14 cellular contexts compared by ENCODE assay signal in the genomic region with DNA sequence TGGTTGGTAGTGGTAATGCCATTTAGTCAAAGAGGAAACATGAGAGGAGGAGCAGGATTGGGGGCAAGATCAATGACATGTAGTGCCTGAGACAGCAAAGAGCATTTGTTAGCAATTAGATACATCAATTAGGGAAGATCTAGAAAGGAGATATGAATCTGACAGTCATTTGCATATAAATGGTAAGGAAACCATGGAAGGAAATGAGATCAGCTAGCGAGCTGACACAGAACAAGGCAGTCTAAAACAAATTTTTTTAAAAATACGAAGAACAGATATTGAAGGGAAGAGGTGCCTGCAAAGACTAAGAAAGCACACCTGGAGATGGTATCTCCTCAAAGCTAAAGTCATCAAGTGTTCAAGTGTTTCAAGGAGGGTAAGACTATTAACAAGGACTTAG. TPM values are rescaled to one million over a fixed set of nuclear protein-coding genes. Genes with fewer than 3 reads are reported as not detected.
DNase-seq lines count a peak whose midpoint lies in the region; ATAC-seq, FAIRE-seq and TF ChIP-seq lines count a peak whose summit lies in the region.
"Had no signal": no experiment of that assay in that cellular context is flagged by ENCODE, and none has a peak within 500 bp of the region (broad histone marks: within the 10 kb centered on the region; RNA-seq: fewer than 3 reads in every experiment).

No MANE protein-coding gene starts in this region.

- H3K27me3 ChIP-seq in OCI-LY3 (ENCODE audit: low read depth, low read length), result no peaks in the 10 kb centered on the region
- no peaks in the 10 kb centered on the region for H3K27me3 ChIP-seq in neural progenitor cell
- no peaks in the 10 kb centered on the region for H3K27me3 ChIP-seq in small intestine (ENCODE audit: control insufficient read depth in 2 of 2, insufficient read depth in 2 of 2, low read length in 2 of 2)
- H3K27me3 ChIP-seq: brain microvascular endothelial cell had no signal

- H3K36me3 ChIP-seq in OCI-LY3 (replicated peaks; ENCODE audit: low read depth, low read length) (peaks cover 82% of the 10 kb centered on the region), neural progenitor cell (peaks cover 9% of the 10 kb centered on the region), small intestine (ENCODE audit: control insufficient read depth in 2 of 2, insufficient read depth in 2 of 2, low read length in 2 of 2) (peaks cover 5 to 9% of the 10 kb centered on the region in 2 donors)

- no peaks in the 10 kb centered on the region for H3K9me3 Mint-ChIP-seq in activated CD4-positive, alpha-beta T cell treated with anti-CD3 and anti-CD28 coated beads for 36 hours (ENCODE audit: low read depth)
- no peaks in the 10 kb centered on the region for H3K9me3 Mint-ChIP-seq in neural progenitor cell

- H3K4me1 Mint-ChIP-seq in activated CD4-positive, alpha-beta T cell treated with anti-CD3 and anti-CD28 coated beads for 36 hours, result peaks cover 41% of the 10 kb centered on the region
- peaks cover 36% of the 10 kb centered on the region for H3K4me1 Mint-ChIP-seq in neural progenitor cell

- no peaks in the 10 kb centered on the region for H3K9me3 ChIP-seq in OCI-LY3 (ENCODE audit: insufficient read depth, low read length)
- no peaks in the 10 kb centered on the region for H3K9me3 ChIP-seq in neural progenitor cell (ENCODE audit: low read depth)
- H3K9me3 ChIP-seq in small intestine (ENCODE audit: control insufficient read depth, low read depth), result no peaks in the 10 kb centered on the region

- no peaks in the 10 kb centered on the region for H3K27me3 Mint-ChIP-seq in activated CD4-positive, alpha-beta T cell treated with anti-CD3 and anti-CD28 coated beads for 36 hours
- peaks cover 4% of the 10 kb centered on the region for H3K27me3 Mint-ChIP-seq in neural progenitor cell (ENCODE audit: insufficient read depth, low read depth)

- H3K9ac ChIP-seq in OCI-LY3 (ENCODE audit: low read length) (peak overlapping the region; percentile 36), neural progenitor cell (no peak overlapping the region)

- 67 to 83% (median 72%) methylated on average over 2 of the region's 2 CpGs for WGBS in small intestine, 3 donors

- ATAC-seq in activated CD4-positive, alpha-beta T cell treated with anti-CD3 and anti-CD28 coated beads for 36 hours, result no peak
- ATAC-seq: stimulated activated effector memory CD8-positive, alpha-beta T cell treated with anti-CD3 and anti-CD28 coated beads, Interleukin-12 subunit alpha, Interleukin-12 subunit beta, amount 100 ng/mL, for 72 hours had no signal

- peak overlapping the region; percentile 88 for H3K27ac ChIP-seq in OCI-LY3 (ENCODE audit: low read length)
- H3K27ac ChIP-seq in neural progenitor cell, result no peak overlapping the region
- no peak overlapping the region for H3K27ac ChIP-seq in small intestine (ENCODE audit: low read depth in 1 of 2, low read length in 1 of 2)
- H3K27ac ChIP-seq: brain microvascular endothelial cell had no signal

- H3K36me3 Mint-ChIP-seq in activated CD4-positive, alpha-beta T cell treated with anti-CD3 and anti-CD28 coated beads for 36 hours (ENCODE audit: low read depth), result peaks cover 60% of the 10 kb centered on the region
- peaks cover 26% of the 10 kb centered on the region for H3K36me3 Mint-ChIP-seq in neural progenitor cell
- H3K36me3 Mint-ChIP-seq: stimulated activated effector memory CD8-positive, alpha-beta T cell treated with anti-CD3 and anti-CD28 coated beads, Interleukin-12 subunit alpha, Interleukin-12 subunit beta, amount 100 ng/mL, for 72 hours had no signal

- CTCF ChIA-PET in activated CD4-positive, alpha-beta T cell treated with anti-CD3 and anti-CD28 coated beads for 36 hours (lab: Charles Lee), result interaction anchor here (0.6 to 1.5 kb wide), 4 partner anchors 30 to 137 kb away, joined by 3 to 7 read pairs (median 3); no protein-coding TSS in a partner anchor

- TF ChIP-seq CTCF in OCI-LY3 (IDR thresholded peaks at IDR 0.05; ENCODE audit: low read depth, low read length), result no peak
- TF ChIP-seq CTCF in neural progenitor cell (IDR thresholded peaks at IDR 0.05), result no peak

- peaks cover 32% of the 10 kb centered on the region for H3K4me1 ChIP-seq in OCI-LY3 (ENCODE audit: low read length)
- H3K4me1 ChIP-seq in neural progenitor cell, result peaks cover 30% of the 10 kb centered on the region
- H3K4me1 ChIP-seq in small intestine (ENCODE audit: control insufficient read depth in 2 of 2, insufficient read depth in 1 of 2, low read depth in 1 of 2, low read length in 1 of 2), result peaks cover 6 to 13% of the 10 kb centered on the region in 2 donors

- H3K4me2 ChIP-seq in OCI-LY3 (ENCODE audit: low read length) (peak overlapping the region; percentile 83), neural progenitor cell (peak overlapping the region; percentile 87)

- H3K79me2 ChIP-seq in OCI-LY3 (ENCODE audit: low read length) (peaks cover 61% of the 10 kb centered on the region), neural progenitor cell (ENCODE audit: low read depth) (peaks cover 53% of the 10 kb centered on the region)

- peaks cover 32% of the 10 kb centered on the region for H4K20me1 ChIP-seq in OCI-LY3 (ENCODE audit: insufficient read depth, low read length)
- H4K20me1 ChIP-seq in neural progenitor cell (ENCODE audit: low read depth), result peaks cover 41% of the 10 kb centered on the region

- DNase-seq in activated CD4-positive, alpha-beta T cell treated with anti-CD3 and anti-CD28 coated beads for 36 hours, result no peak
- DNase-seq in activated CD4-positive, alpha-beta T cell treated with anti-CD3 and anti-CD28 coated beads for 4 hours, result no peak
- DNase-seq in central memory CD4-positive, alpha-beta T cell, result peak; percentile 49
- no peak for DNase-seq in neural progenitor cell (ENCODE audit: low spot score)
- DNase-seq in small intestine, result no peak
- no peak for DNase-seq in NCI-H1930 (lab: John Stamatoyannopoulos, UW)
- DNase-seq in pons (ENCODE audit: low spot score), result no peak
- DNase-seq: 8988T, brain microvascular endothelial cell, NCI-H1092 treated with DMSO at 0.1 percent for 48 hours, NCI-H524 had no signal

- peak overlapping the region; percentile 13 for H3K4me3 Mint-ChIP-seq in activated CD4-positive, alpha-beta T cell treated with anti-CD3 and anti-CD28 coated beads for 36 hours
- no peak overlapping the region for H3K4me3 Mint-ChIP-seq in neural progenitor cell
- H3K4me3 Mint-ChIP-seq: stimulated activated effector memory CD8-positive, alpha-beta T cell treated with anti-CD3 and anti-CD28 coated beads, Interleukin-12 subunit alpha, Interleukin-12 subunit beta, amount 100 ng/mL, for 72 hours had no signal

- POLR2A ChIA-PET in activated CD4-positive, alpha-beta T cell treated with anti-CD3 and anti-CD28 coated beads for 36 hours (lab: Charles Lee), result no interaction called here

- H3K27ac Mint-ChIP-seq in activated CD4-positive, alpha-beta T cell treated with anti-CD3 and anti-CD28 coated beads for 36 hours, result peak overlapping the region; percentile 52
- H3K27ac Mint-ChIP-seq in neural progenitor cell, result no peak overlapping the region

- H3F3A ChIP-seq in neural progenitor cell (ENCODE audit: low read depth), result peaks cover 13% of the 10 kb centered on the region

- H3K4me3 ChIP-seq in OCI-LY3 (ENCODE audit: low read length) (peak overlapping the region; percentile 90), neural progenitor cell (no peak overlapping the region), small intestine (ENCODE audit: low read depth in 1 of 2, low read length in 2 of 2) (no peak overlapping the region)

- intact Hi-C loops in activated CD4-positive, alpha-beta T cell treated with anti-CD3 and anti-CD28 coated beads for 36 hours (cut with DNase I, micrococcal nuclease), result no loop called here

- no peak for FAIRE-seq in small intestine (lab: Jason Lieb, UNC)
- FAIRE-seq: GM18507 had no signal

- H2AFZ ChIP-seq in OCI-LY3 (ENCODE audit: low read depth, low read length), result no peak overlapping the region
- H2AFZ ChIP-seq in neural progenitor cell (replicated peaks), result no peak overlapping the region

RNA-seq across cellular contexts. Expression of a gene that starts 4.6 kb away (rescaled TPM):
- total RNA-seq in activated CD4-positive, alpha-beta T cell treated with anti-CD3 and anti-CD28 coated beads for 36 hours, result 10 to 100 TPM in 1 of 2 experiments, 1 to 10 TPM in 1; 9.4 to 11.8 TPM
- 27.4 and 51.4 TPM in 2 replicates for total RNA-seq in neural progenitor cell (ENCODE audit: low replicate concordance)
- 1 to 10 TPM; 1.8 to 4.0 (median 1.9) TPM for polyA plus RNA-seq in small intestine

RNA-seq across cellular contexts. Expression of a gene that starts 5.0 kb away (rescaled TPM):
- total RNA-seq in activated CD4-positive, alpha-beta T cell treated with anti-CD3 and anti-CD28 coated beads for 36 hours, result 100 to 1,000 TPM in 1 of 2 experiments, 10 to 100 TPM in 1; 89.0 to 135 TPM
- total RNA-seq in neural progenitor cell (ENCODE audit: low replicate concordance), result 68.3 and 71.1 TPM in 2 replicates
- 10 to 100 TPM in 2 of 3 donors, 1 to 10 TPM in 1; 5.6 to 20.2 (median 10.8) TPM for polyA plus RNA-seq in small intestine

RNA-seq across cellular contexts. Expression of a gene that starts 43.5 kb away (rescaled TPM):
- total RNA-seq in activated CD4-positive, alpha-beta T cell treated with anti-CD3 and anti-CD28 coated beads for 36 hours, result 10 to 100 TPM; 12.0 to 13.2 TPM
- 10.5 and 12.1 TPM in 2 replicates for total RNA-seq in neural progenitor cell (ENCODE audit: low replicate concordance)
- polyA plus RNA-seq in small intestine, result 10 to 100 TPM in 2 of 3 donors, 1 to 10 TPM in 1; 8.8 to 23.5 (median 19.2) TPM
